In genomic region chr16:58511933-58512815, GRCh38 we compare ENCODE assay signal across 1 cellular context.
TF ChIP-seq lines count a peak whose summit lies in the region.

No MANE protein-coding gene starts in this region.

TF ChIP-seq in HEK293, 187 proteins besides CTCF, POLR2A, EP300 and RAD21 (continued from another document and continues in another):
- TF ChIP-seq PBX3 (CRISPR knock-in tag; IDR thresholded peaks at IDR 0.05) (no peak), ZFP41 (tag by site-specific recombination; IDR thresholded peaks at IDR 0.05; ENCODE audit: borderline replicate concordance) (no peak), ZNF16 (tag by site-specific recombination; IDR thresholded peaks at IDR 0.05; ENCODE audit: low read depth) (no peak), ZNF488 (tag by site-specific recombination; IDR thresholded peaks at IDR 0.05) (no peak), KLF10 (tag by site-specific recombination; IDR thresholded peaks at IDR 0.05) (no peak), ZNF449 (tag by site-specific recombination; IDR thresholded peaks at IDR 0.05) (no peak), OSR2 (tag by site-specific recombination; IDR thresholded peaks at IDR 0.05) (no peak), ELK4 (IDR thresholded peaks at IDR 0.05; ENCODE audit: borderline replicate concordance, low read depth, low read length) (no peak), ZNF704 (tag by site-specific recombination; IDR thresholded peaks at IDR 0.05) (no peak), ZNF274 (IDR thresholded peaks at IDR 0.05; ENCODE audit: low read length) (no peak), ZNF274 (tag by site-specific recombination; IDR thresholded peaks at IDR 0.05; ENCODE audit: borderline replicate concordance) (no peak), RBAK (tag by site-specific recombination; IDR thresholded peaks at IDR 0.05) (no peak), ZBTB10 (tag by site-specific recombination; IDR thresholded peaks at IDR 0.05) (no peak), PRDM6 (tag by site-specific recombination; IDR thresholded peaks at IDR 0.05) (no peak), ZNF645 (tag by site-specific recombination; IDR thresholded peaks at IDR 0.05) (no peak), ZNF112 (tag by site-specific recombination; IDR thresholded peaks at IDR 0.05) (no peak), ZNF132 (tag by site-specific recombination; IDR thresholded peaks at IDR 0.05; ENCODE audit: borderline replicate concordance) (no peak), ATF2 (tag by site-specific recombination; IDR thresholded peaks at IDR 0.05; ENCODE audit: low read depth) (no peak), ZNF629 (tag by site-specific recombination; IDR thresholded peaks at IDR 0.05) (no peak), ZNF140 (tag by site-specific recombination; IDR thresholded peaks at IDR 0.05) (no peak), ZNF146 (tag by site-specific recombination; IDR thresholded peaks at IDR 0.05) (no peak), SETDB1 (IDR thresholded peaks at IDR 0.05; ENCODE audit: insufficient read length, low read length) (no peak), ZEB2 (tag by site-specific recombination; IDR thresholded peaks at IDR 0.05) (peak; percentile 37; the same call in 1 of the 2 replicates), SCRT1 (tag by site-specific recombination; IDR thresholded peaks at IDR 0.05; ENCODE audit: borderline replicate concordance) (peak; percentile 75; the same call in 1 of the 2 replicates), ZNF138 (tag by site-specific recombination; IDR thresholded peaks at IDR 0.05; ENCODE audit: borderline replicate concordance) (no peak), ZNF280C (tag by site-specific recombination; IDR thresholded peaks at IDR 0.05) (no peak), ZNF292 (tag by site-specific recombination; IDR thresholded peaks at IDR 0.05; ENCODE audit: borderline replicate concordance, low read depth) (no peak), ZNF692 (tag by site-specific recombination; IDR thresholded peaks at IDR 0.05) (peak; percentile 77), ZNF510 (tag by site-specific recombination; IDR thresholded peaks at IDR 0.05; ENCODE audit: insufficient replicate concordance) (no peak), SP2 (tag by site-specific recombination; IDR thresholded peaks at IDR 0.05) (no peak), ZSCAN23 (tag by site-specific recombination; IDR thresholded peaks at IDR 0.05) (no peak), ZNF398 (tag by site-specific recombination; IDR thresholded peaks at IDR 0.05) (no peak), ZNF155 (tag by site-specific recombination; IDR thresholded peaks at IDR 0.05) (no peak), ZBTB44 (tag by site-specific recombination; IDR thresholded peaks at IDR 0.05) (no peak), ZFP69B (tag by site-specific recombination; IDR thresholded peaks at IDR 0.05) (0 out of 2 replicates have a peak, but pooled peaks have one; percentile 23), ZIC2 (tag by site-specific recombination; IDR thresholded peaks at IDR 0.05) (0 out of 2 replicates have a peak, but pooled peaks have one; percentile 9), ZNF549 (tag by site-specific recombination; IDR thresholded peaks at IDR 0.05) (no peak)
